Comparison of ENCODE assay signal across 34 cellular contexts in the genomic region with DNA sequence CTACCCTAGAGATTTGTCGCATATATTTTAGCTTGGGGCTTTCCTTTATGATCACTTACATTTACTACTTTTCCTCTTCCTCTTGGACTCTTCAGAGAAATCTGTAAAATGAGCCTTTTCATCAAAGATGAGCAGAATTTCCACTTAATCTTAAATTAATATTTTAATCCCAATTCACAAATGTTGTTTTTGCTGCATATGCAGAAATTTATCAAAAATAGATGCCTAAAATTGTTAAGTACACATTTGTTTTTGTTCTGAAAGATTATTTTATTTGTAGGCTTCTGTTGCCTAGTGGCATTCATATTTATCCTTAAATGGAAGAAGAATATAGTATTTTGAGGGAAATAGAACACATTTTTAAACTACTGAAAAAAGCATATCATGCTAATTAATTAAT.
"Had no signal": no experiment of that assay in that cellular context is flagged by ENCODE, and none has a peak within 500 bp of the region (broad histone marks: within the 10 kb centered on the region; RNA-seq: fewer than 3 reads in every experiment).

No MANE protein-coding gene starts in this region.

- DNase-seq: activated B cell treated with CpG ODN at 0.5 μM for 24 hours; activated CD4-positive, alpha-beta memory T cell treated with anti-CD3 and anti-CD28 coated beads for 36 hours; activated CD4-positive, alpha-beta T cell treated with anti-CD3 and anti-CD28 coated beads for 4 hours; activated CD4-positive, alpha-beta T cell treated with anti-CD3 and anti-CD28 coated beads, Interleukin-2, amount 10 ng/mL, durations not matched to agents 24 days and 14 days; activated CD4-positive, alpha-beta T cell treated with anti-CD3 and anti-CD28 coated beads, Interleukin-2, amount 50 U/mL, for 1 hour; activated CD4-positive, alpha-beta T cell treated with anti-CD3 and anti-CD28 coated beads, Interleukin-2, amount 50 U/mL, for 4 hours; activated CD4-positive, CD25-positive, alpha-beta regulatory T cell treated with anti-CD3 and anti-CD28 coated beads, Interleukin-2, amount 50 U/mL, for 72 hours; activated CD8-positive, alpha-beta memory T cell treated with anti-CD3 and anti-CD28 coated beads, Interleukin-2, amount 50 U/mL, for 4 hours; activated CD8-positive, alpha-beta T cell treated with anti-CD3 and anti-CD28 coated beads for 36 hours; activated effector memory CD4-positive, alpha-beta T cell treated with anti-CD3 and anti-CD28 coated beads, Interleukin-2, amount 50 U/mL, for 16 hours; activated gamma-delta T cell treated with Interleukin-2 at 50 U/mL for 16 hours; activated naive CD4-positive, alpha-beta T cell; activated naive CD4-positive, alpha-beta T cell treated with anti-CD3 and anti-CD28 coated beads for 36 hours; activated naive CD4-positive, alpha-beta T cell treated with anti-CD3 and anti-CD28 coated beads, Interleukin-2, amount 50 U/mL, for 16 hours; activated naive CD8-positive, alpha-beta T cell treated with anti-CD3 and anti-CD28 coated beads for 36 hours; activated T-cell treated with anti-CD3 and anti-CD28 coated beads for 4 hours; activated T-cell treated with anti-CD3 and anti-CD28 coated beads, Interleukin-2, amount 50 U/mL, for 1 hour; activated T-cell treated with anti-CD3 and anti-CD28 coated beads, Interleukin-2, amount 50 U/mL, for 4 hours; activated T-cell treated with anti-CD3 and anti-CD28 coated beads, Interleukin-2, amount 50 U/mL, for 72 hours; adrenal gland; amniotic stem cell; aorta; body of pancreas; brain microvascular endothelial cell; central memory CD4-positive, alpha-beta T cell; T-helper 2 cell; T-helper 9 cell had no signal

- H3K36me3 ChIP-seq: adrenal gland, brain microvascular endothelial cell, breast epithelium had no signal

- FAIRE-seq: astrocyte, colon, TTC549 had no signal

- H3K27ac ChIP-seq: adrenal gland, body of pancreas, brain microvascular endothelial cell, breast epithelium, VCaP had no signal

- ATAC-seq: activated CD8-positive, alpha-beta T cell treated with anti-CD3 and anti-CD28 coated beads for 36 hours; activated naive CD4-positive, alpha-beta T cell treated with anti-CD3 and anti-CD28 coated beads, Interleukin-2, amount 50 U/mL, for 72 hours; activated T-cell treated with anti-CD3 and anti-CD28 coated beads, Interleukin-2, amount 50 U/mL, for 4 hours; activated T-cell treated with anti-CD3 and anti-CD28 coated beads, Interleukin-2, amount 50 U/mL, for 72 hours; activated T-helper 17 cell treated with anti-CD3 and anti-CD28 coated beads, Interleukin-2, amount 50 U/mL, for 72 hours; body of pancreas had no signal

- H3K4me1 ChIP-seq: adrenal gland, breast epithelium had no signal

- H3K4me3 ChIP-seq: adrenal gland, body of pancreas, breast epithelium had no signal

- H3K27me3 ChIP-seq: adrenal gland, body of pancreas, brain microvascular endothelial cell, breast epithelium had no signal

- H3K9me3 ChIP-seq: adrenal gland, body of pancreas, breast epithelium had no signal
